Comparison of ENCODE assay signal across 10 cellular contexts in the genomic region with DNA sequence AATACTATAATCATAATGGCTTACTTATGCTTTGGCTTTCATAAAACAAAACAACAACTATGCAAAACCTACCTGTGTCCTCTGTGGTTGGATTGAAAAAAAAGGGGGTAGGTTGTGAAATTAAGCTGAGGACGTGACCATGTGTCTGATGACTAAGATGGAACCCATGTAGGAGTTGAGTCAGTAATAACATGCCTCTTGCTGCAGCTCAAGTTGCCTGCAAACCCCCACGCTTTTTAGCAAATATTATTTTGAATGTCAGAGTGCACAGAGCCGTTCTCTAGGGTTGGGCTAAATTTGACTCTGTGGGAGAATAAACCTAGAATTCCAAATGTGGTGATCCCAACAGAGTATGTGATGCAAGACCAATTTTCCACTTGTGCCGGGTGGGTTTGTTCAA.
DNase-seq lines count a peak whose midpoint lies in the region; ATAC-seq and TF ChIP-seq lines count a peak whose summit lies in the region.
"Had no signal": no experiment of that assay in that cellular context is flagged by ENCODE, and none has a peak within 500 bp of the region (broad histone marks: within the 10 kb centered on the region; RNA-seq: fewer than 3 reads in every experiment).

No MANE protein-coding gene starts in this region.

- no peaks in the 10 kb centered on the region for H3K4me1 ChIP-seq in smooth muscle cell (ENCODE audit: low read depth)

- no peaks in the 10 kb centered on the region for H3F3A ChIP-seq in smooth muscle cell (ENCODE audit: low read depth)

- peaks cover 36 to 53% of the 10 kb centered on the region in 2 donors for H3K4me1 Mint-ChIP-seq in effector memory CD8-positive, alpha-beta T cell (ENCODE audit: low read depth in 2 of 2)
- H3K4me1 Mint-ChIP-seq in CD4-positive, alpha-beta T cell (ENCODE audit: low read depth) = peaks cover 13% of the 10 kb centered on the region

- TF ChIP-seq CTCF in CD4-positive, alpha-beta T cell (IDR thresholded peaks at IDR 0.05) = no peak
- no peak for TF ChIP-seq CTCF in smooth muscle cell (IDR thresholded peaks at IDR 0.05; ENCODE audit: borderline replicate concordance, insufficient read depth, poor library complexity, severe bottlenecking)

- H3K27ac Mint-ChIP-seq in effector memory CD8-positive, alpha-beta T cell = peak overlapping the region in 1 of 2 donors; percentile 17
- no peak overlapping the region for H3K27ac Mint-ChIP-seq in CD4-positive, alpha-beta T cell

- H3K27me3 ChIP-seq in CD4-positive, alpha-beta T cell (ENCODE audit: control insufficient read depth, insufficient read depth, low read length) = no peaks in the 10 kb centered on the region
- no peaks in the 10 kb centered on the region for H3K27me3 ChIP-seq in smooth muscle cell (ENCODE audit: low read depth)

- POLR2A ChIA-PET in CD4-positive, alpha-beta T cell (lab: Charles Lee) = no interaction called here

- CTCF ChIA-PET in CD4-positive, alpha-beta T cell (lab: Charles Lee) = no interaction called here

- WGBS in smooth muscle cell (ENCODE audit: low lambda C conversion rate) = 51% methylated on average over 4 of the region's 4 CpGs

- no peak overlapping the region for H3K4me2 ChIP-seq in smooth muscle cell

- H3K27ac ChIP-seq in CD4-positive, alpha-beta T cell (ENCODE audit: low read depth, low read length) = no peak overlapping the region
- H3K27ac ChIP-seq in smooth muscle cell (ENCODE audit: low read depth) = no peak overlapping the region

- no peak overlapping the region for H3K4me3 ChIP-seq in smooth muscle cell

- ATAC-seq in GM18499 (IDR thresholded peaks at IDR 0.05; ENCODE audit: insufficient read depth, unreplicated experiment) = peak; percentile 62
- ATAC-seq in GM21390 (IDR thresholded peaks at IDR 0.05; ENCODE audit: unreplicated experiment) = peak; percentile 80
- ATAC-seq in HG03442 (IDR thresholded peaks at IDR 0.05; ENCODE audit: unreplicated experiment) = peak; percentile 59
- peak; percentile 36 for ATAC-seq in effector memory CD8-positive, alpha-beta T cell (replicated peaks)
- ATAC-seq in CD4-positive, alpha-beta T cell (ENCODE audit: poor library complexity) = no peak

- H3K9ac ChIP-seq in smooth muscle cell (ENCODE audit: low read depth) = no peak overlapping the region

- H3K9me3 ChIP-seq in CD4-positive, alpha-beta T cell (ENCODE audit: control insufficient read depth, low read length) = no peaks in the 10 kb centered on the region
- H3K9me3 ChIP-seq in smooth muscle cell (replicated peaks; ENCODE audit: low read depth) = no peaks in the 10 kb centered on the region

- H3K9me3 Mint-ChIP-seq in effector memory CD8-positive, alpha-beta T cell = no peaks in the 10 kb centered on the region
- no peaks in the 10 kb centered on the region for H3K9me3 Mint-ChIP-seq in CD4-positive, alpha-beta T cell

- no peak overlapping the region for H2AFZ ChIP-seq in smooth muscle cell (ENCODE audit: low read depth)

- DNase-seq in effector memory CD8-positive, alpha-beta T cell = no peak
- DNase-seq in NCI-H146 treated with DMSO at 0.1 percent for 48 hours (lab: John Stamatoyannopoulos, UW; ENCODE audit: unreplicated experiment) (no peak), NCI-H345 (lab: John Stamatoyannopoulos, UW) (no peak), smooth muscle cell (lab: John Stamatoyannopoulos, UW; ENCODE audit: unreplicated experiment) (no peak)
- DNase-seq in CD4-positive, alpha-beta T cell = no peak
- DNase-seq: activated T-cell treated with anti-CD3 and anti-CD28 coated beads, Interleukin-2, amount 50 U/mL, for 1 hour; NCI-H510A had no signal

- H4K20me1 ChIP-seq in smooth muscle cell (ENCODE audit: low read depth) = no peaks in the 10 kb centered on the region

- H3K36me3 Mint-ChIP-seq in effector memory CD8-positive, alpha-beta T cell (ENCODE audit: insufficient read depth) = no peaks in the 10 kb centered on the region
- no peaks in the 10 kb centered on the region for H3K36me3 Mint-ChIP-seq in CD4-positive, alpha-beta T cell (ENCODE audit: low read depth)

- H3K36me3 ChIP-seq in smooth muscle cell (ENCODE audit: low read depth) = no peaks in the 10 kb centered on the region

- no peaks in the 10 kb centered on the region for H3K27me3 Mint-ChIP-seq in effector memory CD8-positive, alpha-beta T cell
- H3K27me3 Mint-ChIP-seq in CD4-positive, alpha-beta T cell = no peaks in the 10 kb centered on the region

- intact Hi-C loops in CD4-positive, alpha-beta T cell (cut with DNase I, micrococcal nuclease) = no loop called here

- H3K4me3 Mint-ChIP-seq in effector memory CD8-positive, alpha-beta T cell = no peak overlapping the region
- H3K4me3 Mint-ChIP-seq in CD4-positive, alpha-beta T cell = no peak overlapping the region

- no peaks in the 10 kb centered on the region for H3K79me2 ChIP-seq in smooth muscle cell (ENCODE audit: low read depth)
